ENCODE assay signal across 17 cellular contexts in the genomic region with DNA sequence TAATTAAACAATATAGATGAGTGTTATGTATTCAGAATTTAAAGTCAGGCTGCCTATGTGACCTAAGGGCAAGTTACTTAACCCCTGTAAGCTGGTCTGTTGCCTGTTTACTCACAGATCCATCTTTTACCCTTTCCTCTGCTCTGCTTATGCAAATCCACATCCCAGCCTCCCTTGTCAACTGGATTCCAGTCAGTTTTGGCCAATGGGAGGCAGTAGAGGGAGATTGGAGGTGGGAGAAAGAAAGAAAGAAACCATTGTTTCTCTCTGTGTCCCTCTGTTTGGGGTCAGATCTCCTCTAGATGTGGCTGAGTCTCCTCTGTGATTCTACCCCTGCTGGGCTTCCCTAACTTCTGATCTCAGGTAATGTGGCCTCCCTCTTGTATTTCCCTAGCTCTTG.
DNase-seq lines count a peak whose midpoint lies in the region; ATAC-seq and TF ChIP-seq lines count a peak whose summit lies in the region.
"Had no signal": no experiment of that assay in that cellular context is flagged by ENCODE, and none has a peak within 500 bp of the region (broad histone marks: within the 10 kb centered on the region; RNA-seq: fewer than 3 reads in every experiment).

No MANE protein-coding gene starts in this region.

- no peaks in the 10 kb centered on the region for H3K9me3 ChIP-seq in Loucy (ENCODE audit: insufficient read depth, low read depth, low read length)
- H3K9me3 ChIP-seq: BLaER1 treated with 17β-estradiol and CSF1 and Interleukin-3, amounts not matched to agents 10 nM and 100 nM; MG63; Peyer's patch had no signal

- H2AFZ ChIP-seq in GM23338: no peak overlapping the region
- no peak overlapping the region for H2AFZ ChIP-seq in Loucy (ENCODE audit: low read length)

- H3K4me3 ChIP-seq in GM23338 (no peak overlapping the region), Loucy (ENCODE audit: low read length, poor library complexity, severe bottlenecking) (no peak overlapping the region), choroid plexus epithelial cell (ENCODE audit: low read depth, low read length) (no peak overlapping the region)
- H3K4me3 ChIP-seq: BLaER1 treated with 17β-estradiol and CSF1 and Interleukin-3, amounts not matched to agents 10 nM and 100 nM; MG63; Peyer's patch had no signal

- peaks cover 2% of the 10 kb centered on the region for H3K27me3 Mint-ChIP-seq in GM23338 (ENCODE audit: insufficient read depth, low read depth, poor library complexity)

- ATAC-seq in GM23338: peak; percentile 46; the same call in 2 of the 3 replicates
- ATAC-seq: T-helper 17 cell had no signal

- peaks cover 5% of the 10 kb centered on the region for H3K4me1 Mint-ChIP-seq in GM23338

- H3K36me3 ChIP-seq in GM23338 (ENCODE audit: insufficient read depth) (no peaks in the 10 kb centered on the region), Loucy (ENCODE audit: insufficient read depth, low read length) (no peaks in the 10 kb centered on the region)
- H3K36me3 ChIP-seq: BLaER1 treated with 17β-estradiol and CSF1 and Interleukin-3, amounts not matched to agents 10 nM and 100 nM; MG63; Peyer's patch had no signal

- H3K4me2 ChIP-seq in GM23338: no peak overlapping the region
- no peak overlapping the region for H3K4me2 ChIP-seq in Loucy (ENCODE audit: low read depth, low read length, poor library complexity, severe bottlenecking)
- H3K4me2 ChIP-seq: BLaER1 treated with 17β-estradiol and CSF1 and Interleukin-3, amounts not matched to agents 10 nM and 100 nM had no signal

- H3K4me1 ChIP-seq in GM23338 (ENCODE audit: insufficient read depth) (no peaks in the 10 kb centered on the region), Loucy (ENCODE audit: insufficient read depth, low read length, poor library complexity, severe bottlenecking) (no peaks in the 10 kb centered on the region)
- H3K4me1 ChIP-seq: Peyer's patch had no signal

- no peaks in the 10 kb centered on the region for H3K9me3 Mint-ChIP-seq in GM23338

- H3K36me3 Mint-ChIP-seq in GM23338 (ENCODE audit: low read depth): no peaks in the 10 kb centered on the region

- H3K79me2 ChIP-seq in GM23338 (replicated peaks; ENCODE audit: insufficient read depth) (no peaks in the 10 kb centered on the region), Loucy (ENCODE audit: insufficient read depth, low read length) (no peaks in the 10 kb centered on the region)

- TF ChIP-seq CTCF in GM23338 (conservative IDR thresholded peaks at IDR 0.05; ENCODE audit: low read depth in 2 of 2) (peak in 1 of 2 experiments; percentile 20; a peak in 1 of 4 replicates), Loucy (conservative IDR thresholded peaks at IDR 0.05; ENCODE audit: low read length) (peak; percentile 16; the same call in 1 of the 2 replicates), choroid plexus epithelial cell (conservative IDR thresholded peaks at IDR 0.05; ENCODE audit: low read depth, low read length) (peak; percentile 27)

- H3K9ac ChIP-seq in Loucy (ENCODE audit: low read depth, low read length, poor library complexity, severe bottlenecking): no peak overlapping the region
- H3K9ac ChIP-seq: BLaER1 treated with 17β-estradiol and CSF1 and Interleukin-3, amounts not matched to agents 10 nM and 100 nM had no signal

- no peaks in the 10 kb centered on the region for H4K20me1 ChIP-seq in GM23338 (replicated peaks; ENCODE audit: insufficient read depth)
- no peaks in the 10 kb centered on the region for H4K20me1 ChIP-seq in Loucy (ENCODE audit: insufficient read depth, low read length, poor library complexity, severe bottlenecking)
- H4K20me1 ChIP-seq: BLaER1 treated with 17β-estradiol and CSF1 and Interleukin-3, amounts not matched to agents 10 nM and 100 nM had no signal

- H3K27me3 ChIP-seq in GM23338 (ENCODE audit: insufficient read depth) (no peaks in the 10 kb centered on the region), Loucy (ENCODE audit: insufficient read depth, low read length, poor library complexity, severe bottlenecking) (no peaks in the 10 kb centered on the region)
- H3K27me3 ChIP-seq: BLaER1 treated with 17β-estradiol and CSF1 and Interleukin-3, amounts not matched to agents 10 nM and 100 nM; MG63; Peyer's patch had no signal

- no peak overlapping the region for H3K27ac ChIP-seq in GM23338 (ENCODE audit: low read depth)
- H3K27ac ChIP-seq: BLaER1 treated with 17β-estradiol and CSF1 and Interleukin-3, amounts not matched to agents 10 nM and 100 nM; Peyer's patch had no signal

- DNase-seq in GM23338 (ENCODE audit: low spot score) (peak; percentile 46), choroid plexus epithelial cell (ENCODE audit: low read depth) (no peak), islet precursor cell (peak; percentile 76), NCI-H2196 treated with DMSO at 0.1 percent for 48 hours (lab: John Stamatoyannopoulos, UW; ENCODE audit: unreplicated experiment) (no peak), RPMI8226 (no peak), posterior cingulate gyrus (no peak), NCI-H187 treated with DMSO at 0.1 percent for 48 hours (lab: John Stamatoyannopoulos, UW) (no peak)
- DNase-seq: KBM-7, MG63, NCI-H1105, NCI-H1930, NCI-H524, Peyer's patch, SHP77, T-helper 17 cell had no signal

- H3K27ac Mint-ChIP-seq in GM23338: no peak overlapping the region
- H3K27ac Mint-ChIP-seq: T-helper 17 cell had no signal

- no peak overlapping the region for H3K4me3 Mint-ChIP-seq in GM23338
- H3K4me3 Mint-ChIP-seq: T-helper 17 cell had no signal

- intact Hi-C loops in posterior cingulate gyrus (cut with DNase I): loop anchor here (5.0 to 10.0 kb wide), 2 partner anchors 334 to 496 kb away; no protein-coding TSS in a partner anchor

- H3F3A ChIP-seq in GM23338 (replicated peaks; ENCODE audit: low read depth): no peaks in the 10 kb centered on the region
- no peaks in the 10 kb centered on the region for H3F3A ChIP-seq in Loucy (ENCODE audit: low read depth)

- no peaks in the 10 kb centered on the region; the same call in 1 of the 2 replicates for H3K9me2 ChIP-seq in GM23338 (ENCODE audit: insufficient read depth)
- H3K9me2 ChIP-seq in Loucy (replicated peaks; ENCODE audit: low read depth, low read length): no peaks in the 10 kb centered on the region

TF ChIP-seq in GM23338, 12 proteins besides CTCF, POLR2A, EP300 and RAD21 (continues in another document):
- TF ChIP-seq STAT1 (IDR thresholded peaks at IDR 0.05; ENCODE audit: unreplicated experiment) (no peak), EZH2 (IDR thresholded peaks at IDR 0.05; ENCODE audit: low read depth, unreplicated experiment) (no peak), POLR2AphosphoS5 (IDR thresholded peaks at IDR 0.05; ENCODE audit: low read depth) (no peak)
- TF ChIP-seq, protein P1, sequence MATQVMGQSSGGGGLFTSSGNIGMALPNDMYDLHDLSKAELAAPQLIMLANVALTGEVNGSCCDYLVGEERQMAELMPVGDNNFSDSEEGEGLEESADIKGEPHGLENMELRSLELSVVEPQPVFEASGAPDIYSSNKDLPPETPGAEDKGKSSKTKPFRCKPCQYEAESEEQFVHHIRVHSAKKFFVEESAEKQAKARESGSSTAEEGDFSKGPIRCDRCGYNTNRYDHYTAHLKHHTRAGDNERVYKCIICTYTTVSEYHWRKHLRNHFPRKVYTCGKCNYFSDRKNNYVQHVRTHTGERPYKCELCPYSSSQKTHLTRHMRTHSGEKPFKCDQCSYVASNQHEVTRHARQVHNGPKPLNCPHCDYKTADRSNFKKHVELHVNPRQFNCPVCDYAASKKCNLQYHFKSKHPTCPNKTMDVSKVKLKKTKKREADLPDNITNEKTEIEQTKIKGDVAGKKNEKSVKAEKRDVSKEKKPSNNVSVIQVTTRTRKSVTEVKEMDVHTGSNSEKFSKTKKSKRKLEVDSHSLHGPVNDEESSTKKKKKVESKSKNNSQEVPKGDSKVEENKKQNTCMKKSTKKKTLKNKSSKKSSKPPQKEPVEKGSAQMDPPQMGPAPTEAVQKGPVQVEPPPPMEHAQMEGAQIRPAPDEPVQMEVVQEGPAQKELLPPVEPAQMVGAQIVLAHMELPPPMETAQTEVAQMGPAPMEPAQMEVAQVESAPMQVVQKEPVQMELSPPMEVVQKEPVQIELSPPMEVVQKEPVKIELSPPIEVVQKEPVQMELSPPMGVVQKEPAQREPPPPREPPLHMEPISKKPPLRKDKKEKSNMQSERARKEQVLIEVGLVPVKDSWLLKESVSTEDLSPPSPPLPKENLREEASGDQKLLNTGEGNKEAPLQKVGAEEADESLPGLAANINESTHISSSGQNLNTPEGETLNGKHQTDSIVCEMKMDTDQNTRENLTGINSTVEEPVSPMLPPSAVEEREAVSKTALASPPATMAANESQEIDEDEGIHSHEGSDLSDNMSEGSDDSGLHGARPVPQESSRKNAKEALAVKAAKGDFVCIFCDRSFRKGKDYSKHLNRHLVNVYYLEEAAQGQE (IDR thresholded peaks at IDR 0.05; ENCODE audit: unreplicated experiment): no peak

Comparison
In these comparisons a context has a peak if more than half of its experiments do, and no peak if none do; other contexts are left out.
1. DNase-seq: peak in GM23338 (single experiment) and islet precursor cell (single experiment); none in choroid plexus epithelial cell (single experiment), NCI-H2196 treated with DMSO at 0.1 percent for 48 hours (single experiment), RPMI8226 (single experiment), posterior cingulate gyrus (0 of 10) and NCI-H187 treated with DMSO at 0.1 percent for 48 hours (single experiment).